ENCODE assay signal across 8 cellular contexts in genomic region chr11:66363805-66364535, GRCh38. TPM values are rescaled to one million over a fixed set of nuclear protein-coding genes. Genes with fewer than 3 reads are reported as not detected.
A peak's percentile ranks its signal among the peaks of the same experiment; 100 is the strongest.
DNase-seq lines count a peak whose midpoint lies in the region; ATAC-seq and TF ChIP-seq lines count a peak whose summit lies in the region.

No MANE protein-coding gene starts in this region.

- no peak overlapping the region for H3K4me3 ChIP-seq in heart left ventricle

- H3K4me1 ChIP-seq in heart left ventricle = peaks cover 0 to 13% (median 0%) of the 10 kb centered on the region in 12 donors

- intact Hi-C loops in heart left ventricle (cut with DNase I) = no loop called here

- H3K36me3 ChIP-seq in heart left ventricle = peaks cover 0 to 4% (median 0%) of the 10 kb centered on the region in 9 donors

- TF ChIP-seq CTCF in heart left ventricle (IDR thresholded peaks at IDR 0.05) = peak; percentile 33 to 63 (median 50)

- no peak for TF ChIP-seq POLR2A in heart left ventricle (IDR thresholded peaks at IDR 0.05)

- H3K9me3 ChIP-seq in heart left ventricle = no peaks in the 10 kb centered on the region

- WGBS in heart left ventricle, 4 donors = 71 to 84% (median 73%) methylated on average over 13 to 15 of the region's 15 CpGs

- ATAC-seq in heart left ventricle (peak in 3 of 4 donors; percentile 10 to 19 (median 17)), GM21515 (IDR thresholded peaks at IDR 0.05; ENCODE audit: unreplicated experiment) (no peak)

- H3K27me3 ChIP-seq in heart left ventricle = no peaks in the 10 kb centered on the region

- DNase-seq in NCI-H2081 (lab: John Stamatoyannopoulos, UW) (peak; percentile 13 to 26), NCI-H2081 treated with DMSO at 0.1 percent for 48 hours (lab: John Stamatoyannopoulos, UW) (no peak), OCI-M1 (lab: John Stamatoyannopoulos, UW) (peak; percentile 70), heart left ventricle (peak in 2 of 5 donors; percentile 35 to 64), H4 (ENCODE audit: low spot score) (no peak)
- peak; percentile 51 to 61 for DNase-seq in activated T-helper 1 cell treated with anti-CD3 and anti-CD28 coated beads, Interleukin-2, amount 50 U/mL, for 16 hours (ENCODE audit: low read depth in 1 of 2, low spot score in 1 of 2)
- peak; percentile 82 to 89 for DNase-seq in stimulated activated CD4-positive, alpha-beta T cell treated with anti-CD3 and anti-CD28 coated beads, Interleukin-2, amount 100 ng/mL, for 24 hours

- peak overlapping the region in 2 of 12 donors; percentile 14 to 36 for H3K27ac ChIP-seq in heart left ventricle

RNA-seq across cellular contexts. Expression of gene SLC29A2, which starts 7.6 kb away (rescaled TPM):
- 10 to 100 TPM in 6 of 9 donors, 1 to 10 TPM in 3; 6.8 to 30.9 (median 13.1) TPM for total RNA-seq in heart left ventricle
- polyA plus RNA-seq in heart left ventricle = 10 to 100 TPM; 18.2 to 29.7 TPM
- 0.39 and 0.62 TPM in 2 replicates for total RNA-seq in H4 (2014; rRNA removed; shearing (Covaris generic))

RNA-seq across cellular contexts. Expression of gene B4GAT1, which starts 16.5 kb away (rescaled TPM):
- 100 to 1,000 TPM in 1 of 9 donors, 10 to 100 TPM in 8; 37.3 to 109 (median 52.3) TPM for total RNA-seq in heart left ventricle
- polyA plus RNA-seq in heart left ventricle = 10 to 100 TPM; 37.2 to 54.0 TPM
- 24.5 and 25.2 TPM in 2 replicates for total RNA-seq in H4 (2014; rRNA removed; shearing (Covaris generic))

RNA-seq across cellular contexts. Expression of gene BRMS1, which starts 19.1 kb away (rescaled TPM):
- total RNA-seq in heart left ventricle = 10 to 100 TPM in 8 of 9 donors, 1 to 10 TPM in 1; 9.7 to 39.2 (median 16.5) TPM
- polyA plus RNA-seq in heart left ventricle = 10 to 100 TPM; 24.7 to 77.4 TPM
- total RNA-seq in H4 (2014; rRNA removed; shearing (Covaris generic)) = 88.2 and 107 TPM in 2 replicates

RNA-seq across cellular contexts. Expression of gene RIN1, which starts 27.7 kb away (rescaled TPM):
- 1 to 10 TPM in 8 of 9 donors, under 1 TPM in 1; 0.99 to 5.2 (median 1.5) TPM for total RNA-seq in heart left ventricle
- 1 to 10 TPM; 1.3 to 2.9 TPM for polyA plus RNA-seq in heart left ventricle
- total RNA-seq in H4 (2014; rRNA removed; shearing (Covaris generic)) = 4.3 and 7.4 TPM in 2 replicates

RNA-seq across cellular contexts. Expression of gene CD248, which starts 47.1 kb away (rescaled TPM):
- 10 to 100 TPM in 5 of 9 donors, 1 to 10 TPM in 4; 6.5 to 33.1 (median 11.8) TPM for total RNA-seq in heart left ventricle
- 10 to 100 TPM in 1 of 2 donors, 1 to 10 TPM in 1; 6.0 to 19.9 TPM for polyA plus RNA-seq in heart left ventricle
- not detected in 2 replicates for total RNA-seq in H4 (2014; rRNA removed; shearing (Covaris generic))

Comparison
In these comparisons a context has a peak if more than half of its experiments do, and no peak if none do; other contexts are left out.
1. DNase-seq: peak in NCI-H2081 (2 of 2), OCI-M1 (single experiment), activated T-helper 1 cell treated with anti-CD3 and anti-CD28 coated beads, Interleukin-2, amount 50 U/mL, for 16 hours (2 of 2) and stimulated activated CD4-positive, alpha-beta T cell treated with anti-CD3 and anti-CD28 coated beads, Interleukin-2, amount 100 ng/mL, for 24 hours (2 of 2); none in NCI-H2081 treated with DMSO at 0.1 percent for 48 hours (single experiment) and H4 (single experiment).